ENCODE assay signal across 27 cellular contexts in the genomic region with DNA sequence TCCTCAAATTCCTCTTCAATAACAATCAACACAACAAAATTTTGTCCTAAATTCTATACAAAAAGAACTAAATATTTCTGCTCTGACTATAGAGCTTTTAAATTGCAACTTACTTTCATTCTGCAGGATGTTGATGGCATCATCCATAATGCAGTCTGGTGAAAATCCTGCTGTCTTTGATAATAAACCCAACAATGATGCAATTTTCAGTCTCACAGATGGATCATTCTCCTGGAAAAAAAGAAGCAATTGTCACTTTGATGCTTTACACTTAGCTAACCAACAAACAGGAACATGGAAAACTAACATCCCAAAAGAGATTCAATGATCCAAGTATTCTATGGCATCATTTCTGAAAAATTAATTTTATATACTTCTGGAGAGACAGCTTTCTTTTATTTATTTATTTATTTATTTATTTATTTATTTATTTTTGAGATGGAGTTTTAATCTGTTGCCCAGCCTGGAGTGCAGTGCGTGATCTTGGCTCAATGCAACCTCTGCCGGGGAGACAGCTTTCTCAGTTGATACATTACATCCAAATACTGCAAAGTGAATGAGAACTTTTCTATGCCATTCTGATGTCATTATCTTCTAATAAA. TPM values are rescaled to one million over a fixed set of nuclear protein-coding genes. Genes with fewer than 3 reads are reported as not detected.
"Had no signal": no experiment of that assay in that cellular context is flagged by ENCODE, and none has a peak within 500 bp of the region (broad histone marks: within the 10 kb centered on the region; RNA-seq: fewer than 3 reads in every experiment).

No MANE protein-coding gene starts in this region.

- ATAC-seq: activated T-helper 17 cell treated with anti-CD3 and anti-CD28 coated beads, Interleukin-2, amount 50 U/mL, for 72 hours; PC-3; T-cell had no signal

- H3K9me3 Mint-ChIP-seq: activated B cell treated with CpG ODN at 0.5 μM for 24 hours; activated CD4-positive, alpha-beta T cell treated with anti-CD3 and anti-CD28 coated beads, Interleukin-2, amount 10 ng/mL, durations not matched to agents 24 days and 14 days; activated naive CD4-positive, alpha-beta T cell treated with anti-CD3 and anti-CD28 coated beads for 36 hours; activated T-helper 17 cell treated with anti-CD3 and anti-CD28 coated beads, Interleukin-2, amount 50 U/mL, for 72 hours; T-cell had no signal

- H3K27ac Mint-ChIP-seq: activated B cell treated with CpG ODN at 0.5 μM for 24 hours; activated CD4-positive, alpha-beta T cell treated with anti-CD3 and anti-CD28 coated beads, Interleukin-2, amount 10 ng/mL, durations not matched to agents 24 days and 14 days; activated naive CD4-positive, alpha-beta T cell treated with anti-CD3 and anti-CD28 coated beads for 36 hours; activated naive CD8-positive, alpha-beta T cell; activated T-helper 17 cell treated with anti-CD3 and anti-CD28 coated beads, Interleukin-2, amount 50 U/mL, for 72 hours; T-cell had no signal

- FAIRE-seq: TTC549 had no signal

- DNase-seq: activated B cell treated with CpG ODN at 0.5 μM for 24 hours; activated CD4-positive, alpha-beta T cell treated with anti-CD3 and anti-CD28 coated beads for 1 hour; activated CD4-positive, alpha-beta T cell treated with anti-CD3 and anti-CD28 coated beads, Interleukin-2, amount 50 U/mL, for 48 hours; activated CD8-positive, alpha-beta memory T cell treated with anti-CD3 and anti-CD28 coated beads for 24 hours; activated gamma-delta T cell; activated naive CD4-positive, alpha-beta T cell treated with anti-CD3 and anti-CD28 coated beads for 36 hours; activated T-cell treated with anti-CD3 and anti-CD28 coated beads for 4 hours; activated T-cell treated with anti-CD3 and anti-CD28 coated beads, Interleukin-2, amount 50 U/mL, for 48 hours; anterior cingulate cortex; Kasumi-1; KBM-7; NCI-H1105 treated with DMSO at 0.1 percent for 48 hours; NCI-H1436 treated with DMSO at 0.1 percent for 48 hours; NCI-H187; NCI-H2081 treated with DMSO at 0.1 percent for 48 hours; NCI-H446; NCI-H524; PC-3; SHP77 treated with DMSO at 0.1 percent for 48 hours; T-cell; T-helper 2 cell; T1000 had no signal

- H3K27me3 Mint-ChIP-seq: activated B cell treated with CpG ODN at 0.5 μM for 24 hours; activated CD4-positive, alpha-beta T cell treated with anti-CD3 and anti-CD28 coated beads, Interleukin-2, amount 10 ng/mL, durations not matched to agents 24 days and 14 days; activated naive CD8-positive, alpha-beta T cell; activated T-helper 17 cell treated with anti-CD3 and anti-CD28 coated beads, Interleukin-2, amount 50 U/mL, for 72 hours; T-cell had no signal

- H3K4me3 Mint-ChIP-seq: activated B cell treated with CpG ODN at 0.5 μM for 24 hours; activated CD4-positive, alpha-beta T cell treated with anti-CD3 and anti-CD28 coated beads, Interleukin-2, amount 10 ng/mL, durations not matched to agents 24 days and 14 days; activated naive CD4-positive, alpha-beta T cell treated with anti-CD3 and anti-CD28 coated beads for 36 hours; activated naive CD8-positive, alpha-beta T cell; activated T-helper 17 cell treated with anti-CD3 and anti-CD28 coated beads, Interleukin-2, amount 50 U/mL, for 72 hours; T-cell had no signal

RNA-seq across cellular contexts. Expression of gene KCTD14, which starts 41.6 kb away (rescaled TPM):
- total RNA-seq: SK-MEL-5 had no signal
